Comparison of ENCODE assay signal across 34 cellular contexts in genomic region chr1:7879228-7879627, GRCh38. TPM values are rescaled to one million over a fixed set of nuclear protein-coding genes. Genes with fewer than 3 reads are reported as not detected.
"Had no signal": no experiment of that assay in that cellular context is flagged by ENCODE, and none has a peak within 500 bp of the region (broad histone marks: within the 10 kb centered on the region; RNA-seq: fewer than 3 reads in every experiment).

No MANE protein-coding gene starts in this region.

- H3K9me3 ChIP-seq: breast epithelium, esophagus squamous epithelium had no signal

- H3K36me3 Mint-ChIP-seq: activated naive CD4-positive, alpha-beta T cell treated with anti-CD3 and anti-CD28 coated beads, Interleukin-2, amount 10 ng/mL, durations not matched to agents 7 days and 5 days; brain had no signal

- H3K4me1 Mint-ChIP-seq: brain, T-helper 17 cell, WTC11 had no signal

- DNase-seq: activated CD4-positive, alpha-beta memory T cell treated with anti-CD3 and anti-CD28 coated beads, Interleukin-2, amount 10 ng/mL, durations not matched to agents 7 days and 5 days; activated CD4-positive, alpha-beta T cell treated with anti-CD3 and anti-CD28 coated beads for 1 hour; activated CD4-positive, alpha-beta T cell treated with anti-CD3 and anti-CD28 coated beads for 4 hours; activated CD4-positive, alpha-beta T cell treated with anti-CD3 and anti-CD28 coated beads, Interleukin-2, amount 10 ng/mL, durations not matched to agents 7 days and 5 days; activated CD4-positive, alpha-beta T cell treated with anti-CD3 and anti-CD28 coated beads, Interleukin-2, amount 50 U/mL, for 4 hours; activated CD8-positive, alpha-beta memory T cell treated with anti-CD3 and anti-CD28 coated beads, Interleukin-2, amount 50 U/mL, for 48 hours; activated effector memory CD4-positive, alpha-beta T cell treated with Interleukin-2 at 50 U/mL for 16 hours; activated naive CD4-positive, alpha-beta T cell treated with anti-CD3 and anti-CD28 coated beads, Interleukin-2, amount 10 ng/mL, durations not matched to agents 7 days and 5 days; activated naive CD8-positive, alpha-beta T cell treated with anti-CD3 and anti-CD28 coated beads, Interleukin-2, amount 10 ng/mL, durations not matched to agents 7 days and 5 days; activated T-cell treated with anti-CD3 and anti-CD28 coated beads for 4 hours; activated T-cell treated with anti-CD3 and anti-CD28 coated beads, Interleukin-2, amount 50 U/mL, for 24 hours; central memory CD4-positive, alpha-beta T cell; cerebellar nuclear complex; dorsolateral prefrontal cortex; effector memory CD4-positive, alpha-beta T cell; esophagus squamous epithelium; foreskin fibroblast; heart left ventricle; T-helper 1 cell; T-helper 17 cell; T1000 had no signal

- H3K4me3 Mint-ChIP-seq: activated CD4-positive, alpha-beta memory T cell treated with anti-CD3 and anti-CD28 coated beads, Interleukin-2, amount 10 ng/mL, durations not matched to agents 7 days and 5 days; activated CD4-positive, alpha-beta T cell treated with anti-CD3 and anti-CD28 coated beads, Interleukin-2, amount 10 ng/mL, durations not matched to agents 7 days and 5 days; activated naive CD4-positive, alpha-beta T cell treated with anti-CD3 and anti-CD28 coated beads, Interleukin-2, amount 10 ng/mL, durations not matched to agents 7 days and 5 days; activated naive CD8-positive, alpha-beta T cell treated with anti-CD3 and anti-CD28 coated beads, Interleukin-2, amount 10 ng/mL, durations not matched to agents 7 days and 5 days; activated T-cell treated with anti-CD3 and anti-CD28 coated beads, Interleukin-2, amount 50 U/mL, for 24 hours; activated T-helper 17 cell treated with anti-CD3 and anti-CD28 coated beads, Interleukin-2, amount 50 U/mL, for 72 hours; brain; dendritic cell treated with granulocyte-macrophage colony-stimulating factor and Interleukin-4, amounts not matched to agents 40 ng/mL and 50 ng/mL, for 4 days; T-helper 17 cell; T-helper 2 cell treated with Interferon-gamma antibody and Interleukin-4, amounts not matched to agents 5 μg/mL and 100 μg/mL, for 36 hours; WTC11 had no signal

- H3K4me3 ChIP-seq: ascending aorta, breast epithelium, cardiac muscle cell, coronary artery, dorsolateral prefrontal cortex, esophagus squamous epithelium, heart left ventricle had no signal

- H3K4me1 ChIP-seq: ascending aorta, breast epithelium, esophagus squamous epithelium, heart left ventricle had no signal

- H3K27me3 ChIP-seq: ascending aorta, breast epithelium, cardiac muscle cell, dorsolateral prefrontal cortex, heart left ventricle had no signal

- ATAC-seq: activated naive CD4-positive, alpha-beta T cell treated with anti-CD3 and anti-CD28 coated beads, Interleukin-2, amount 50 U/mL, for 72 hours; activated T-helper 17 cell treated with anti-CD3 and anti-CD28 coated beads, Interleukin-2, amount 50 U/mL, for 72 hours; heart left ventricle; T-helper 17 cell; WTC11 had no signal

- H3K36me3 ChIP-seq: ascending aorta, breast epithelium, cardiac muscle cell, esophagus squamous epithelium, heart left ventricle had no signal

- H3K27ac ChIP-seq: ascending aorta, breast epithelium, cardiac muscle cell, coronary artery, dorsolateral prefrontal cortex, epithelial cell of prostate, esophagus squamous epithelium, heart left ventricle had no signal

- H3K27ac Mint-ChIP-seq: activated CD4-positive, alpha-beta memory T cell treated with anti-CD3 and anti-CD28 coated beads, Interleukin-2, amount 10 ng/mL, durations not matched to agents 7 days and 5 days; activated CD4-positive, alpha-beta T cell treated with anti-CD3 and anti-CD28 coated beads, Interleukin-2, amount 10 ng/mL, durations not matched to agents 7 days and 5 days; activated naive CD4-positive, alpha-beta T cell treated with anti-CD3 and anti-CD28 coated beads, Interleukin-2, amount 10 ng/mL, durations not matched to agents 7 days and 5 days; activated naive CD4-positive, alpha-beta T cell treated with anti-CD3 and anti-CD28 coated beads, Interleukin-2, amount 50 U/mL, for 72 hours; activated naive CD8-positive, alpha-beta T cell treated with anti-CD3 and anti-CD28 coated beads, Interleukin-2, amount 10 ng/mL, durations not matched to agents 7 days and 5 days; activated T-cell treated with anti-CD3 and anti-CD28 coated beads, Interleukin-2, amount 50 U/mL, for 24 hours; activated T-helper 17 cell treated with anti-CD3 and anti-CD28 coated beads, Interleukin-2, amount 50 U/mL, for 72 hours; brain; dendritic cell treated with granulocyte-macrophage colony-stimulating factor and Interleukin-4, amounts not matched to agents 40 ng/mL and 50 ng/mL, for 4 days; T-helper 17 cell; T-helper 2 cell treated with Interferon-gamma antibody and Interleukin-4, amounts not matched to agents 5 μg/mL and 100 μg/mL, for 36 hours; WTC11 had no signal

RNA-seq across cellular contexts. Expression of gene UTS2, which starts 26.4 kb away (rescaled TPM):
- total RNA-seq: ascending aorta, cardiac muscle cell, endothelial cell of umbilical vein, esophagus squamous epithelium, frontal cortex, WTC11 had no signal
- polyA plus RNA-seq: cardiac muscle cell, endothelial cell of umbilical vein, heart left ventricle had no signal
